Comparison of ENCODE assay signal across 28 cellular contexts in genomic region chr6:125828476-125829039, GRCh38. TPM values are rescaled to one million over a fixed set of nuclear protein-coding genes. Genes with fewer than 3 reads are reported as not detected.
DNase-seq lines count a peak whose midpoint lies in the region; ATAC-seq and TF ChIP-seq lines count a peak whose summit lies in the region.
"Had no signal": no experiment of that assay in that cellular context is flagged by ENCODE, and none has a peak within 500 bp of the region (broad histone marks: within the 10 kb centered on the region; RNA-seq: fewer than 3 reads in every experiment).

No MANE protein-coding gene starts in this region.

- H3K4me1 ChIP-seq in HEK293 (ENCODE audit: control insufficient read depth, insufficient read depth, low read length) (peaks cover 3% of the 10 kb centered on the region; the same call in 1 of the 2 replicates), spleen (peaks cover 14 to 63% (median 52%) of the 10 kb centered on the region in 6 donors)
- H3K4me1 ChIP-seq: Caco-2, HAP-1 had no signal

- whole genome bisulfite sequencing in spleen, 5 donors: 90 to 95% (median 92%) methylated on average over 2 of the region's 2 CpGs

- H3K27ac ChIP-seq in HEK293 (ENCODE audit: extremely low read depth, low read depth, low read length) (no peak overlapping the region), spleen (peak overlapping the region in 5 of 8 donors; percentile 16 to 83 (median 53))
- H3K27ac ChIP-seq: cardiac muscle cell, hepatocyte, PC-9, stomach, tibial artery had no signal

- peaks cover 28% of the 10 kb centered on the region for H3K36me3 Mint-ChIP-seq in activated CD4-positive, alpha-beta T cell treated with anti-CD3 and anti-CD28 coated beads, Interleukin-2, amount 10 ng/mL, durations not matched to agents 7 days and 5 days (ENCODE audit: low read depth)
- peaks cover 12% of the 10 kb centered on the region for H3K36me3 Mint-ChIP-seq in effector memory CD8-positive, alpha-beta T cell (ENCODE audit: insufficient read depth)
- H3K36me3 Mint-ChIP-seq: WTC11 had no signal

- no peaks in the 10 kb centered on the region for H3K9me3 ChIP-seq in HEK293 (ENCODE audit: control insufficient read depth, insufficient read depth, low read depth, low read length)
- H3K9me3 ChIP-seq in spleen: no peaks in the 10 kb centered on the region
- H3K9me3 ChIP-seq: Caco-2, HAP-1, stomach, tibial artery had no signal

- no peak for TF ChIP-seq POLR2A in spleen (IDR thresholded peaks at IDR 0.05)

- H3K4me3 ChIP-seq in HEK293 (ENCODE audit: low read depth, low read length): no peak overlapping the region
- no peak overlapping the region for H3K4me3 ChIP-seq in spleen
- H3K4me3 ChIP-seq: cardiac muscle cell, HAP-1, hepatocyte, PC-9, skin epidermis, stomach, tibial artery had no signal

- no peak for ATAC-seq in effector memory CD8-positive, alpha-beta T cell (replicated peaks)
- ATAC-seq: WTC11 had no signal

- no peak for TF ChIP-seq CTCF in HEK293 (tag by site-specific recombination; IDR thresholded peaks at IDR 0.05)
- no peak for TF ChIP-seq CTCF in spleen (IDR thresholded peaks at IDR 0.05 in 8 of 11, conservative IDR thresholded peaks at IDR 0.05 in 3 of 11)

- no peak for DNase-seq in activated CD4-positive, alpha-beta T cell treated with anti-CD3 and anti-CD28 coated beads, Interleukin-2, amount 10 ng/mL, durations not matched to agents 7 days and 5 days
- no peak for DNase-seq in activated CD4-positive, alpha-beta T cell treated with anti-CD3 and anti-CD28 coated beads for 48 hours
- no peak for DNase-seq in effector memory CD8-positive, alpha-beta T cell
- DNase-seq in spleen (no peak), NOMO-1 treated with dmso at 0.1 percent for 144 hours (lab: John Stamatoyannopoulos, UW; ENCODE audit: unreplicated experiment) (no peak)
- DNase-seq in activated effector memory CD4-positive, alpha-beta T cell treated with anti-CD3 and anti-CD28 coated beads, Interleukin-2, amount 50 U/mL, for 16 hours: no peak
- DNase-seq: activated CD4-positive, alpha-beta T cell treated with anti-CD3 and anti-CD28 coated beads, Interleukin-2, amount 50 U/mL, for 48 hours; activated CD8-positive, alpha-beta memory T cell treated with anti-CD3 and anti-CD28 coated beads, Interleukin-2, amount 50 U/mL, for 4 hours; activated naive CD4-positive, alpha-beta T cell treated with anti-CD3 and anti-CD28 coated beads, Interleukin-2, amount 50 U/mL, for 16 hours; aorta; Caco-2; cortex of kidney; NK-92 treated with Interleukin-12 subunit alpha and Interleukin-12 subunit beta, amount 100 ng/mL, for 24 hours; PC-9; SHP77; stimulated activated CD8-positive, alpha-beta memory T cell treated with anti-CD3 and anti-CD28 coated beads, Interleukin-4, amount 100 ng/mL, for 48 hours; stomach; tibial artery had no signal

- H3K27ac Mint-ChIP-seq in activated CD4-positive, alpha-beta T cell treated with anti-CD3 and anti-CD28 coated beads, Interleukin-2, amount 10 ng/mL, durations not matched to agents 7 days and 5 days: peak overlapping the region; percentile 26
- H3K27ac Mint-ChIP-seq in effector memory CD8-positive, alpha-beta T cell: peak overlapping the region; percentile 1 to 52
- H3K27ac Mint-ChIP-seq: B cell, IgD-negative memory B cell, nephron, WTC11 had no signal

- intact Hi-C loops in spleen (cut with DNase I; ENCODE audit: low total_unique reads): no loop called here

- H3K4me3 Mint-ChIP-seq in activated CD4-positive, alpha-beta T cell treated with anti-CD3 and anti-CD28 coated beads, Interleukin-2, amount 10 ng/mL, durations not matched to agents 7 days and 5 days: no peak overlapping the region
- no peak overlapping the region for H3K4me3 Mint-ChIP-seq in effector memory CD8-positive, alpha-beta T cell
- H3K4me3 Mint-ChIP-seq: activated T-helper 1 cell treated with anti-CD3 and anti-CD28 coated beads, Interleukin-12 subunit alpha, Interleukin-12 subunit beta, Interleukin-2, Interleukin-4 antibody, amounts not matched to agents 30 ng/mL and 10 ng/mL and 1 ng/mL, durations not matched to agents 14 hours and 24 hours and 36 hours; B cell; nephron; WTC11 had no signal

- H3K4me1 Mint-ChIP-seq in activated CD4-positive, alpha-beta T cell treated with anti-CD3 and anti-CD28 coated beads, Interleukin-2, amount 10 ng/mL, durations not matched to agents 7 days and 5 days: peaks cover 64% of the 10 kb centered on the region
- H3K4me1 Mint-ChIP-seq in effector memory CD8-positive, alpha-beta T cell (ENCODE audit: low read depth in 2 of 2): peaks cover 42 to 45% of the 10 kb centered on the region in 2 donors
- H3K4me1 Mint-ChIP-seq: nephron had no signal

- no peaks in the 10 kb centered on the region for H3K27me3 ChIP-seq in spleen (replicated peaks in 1 of 7)
- H3K27me3 ChIP-seq: cardiac muscle cell, hepatocyte, stomach, tibial artery had no signal

- CTCF ChIA-PET in activated CD4-positive, alpha-beta T cell treated with anti-CD3 and anti-CD28 coated beads, Interleukin-2, amount 10 ng/mL, durations not matched to agents 7 days and 5 days (lab: Charles Lee): interaction anchor here (1.4 kb wide), 1 partner anchor 38 kb away, joined by 6 read pairs; the partner anchor contains the start of gene NCOA7
- CTCF ChIA-PET in HEK293 (lab: Yijun Ruan, JAX): interaction anchor here (0.6 to 2.3 kb wide), 3 partner anchors 37 to 145 kb away, joined by 3 to 8 read pairs (median 3); no protein-coding TSS in a partner anchor

- H3K36me3 ChIP-seq in HEK293 (ENCODE audit: control insufficient read depth in 2 of 2, insufficient read depth in 1 of 2, low read length in 2 of 2): no peaks in the 10 kb centered on the region
- H3K36me3 ChIP-seq in spleen: peaks cover 0 to 4% (median 0%) of the 10 kb centered on the region in 6 donors
- H3K36me3 ChIP-seq: cardiac muscle cell, HAP-1, stomach, tibial artery had no signal

- H3K27me3 Mint-ChIP-seq in activated CD4-positive, alpha-beta T cell treated with anti-CD3 and anti-CD28 coated beads, Interleukin-2, amount 10 ng/mL, durations not matched to agents 7 days and 5 days: no peaks in the 10 kb centered on the region
- H3K27me3 Mint-ChIP-seq in effector memory CD8-positive, alpha-beta T cell: no peaks in the 10 kb centered on the region
- H3K27me3 Mint-ChIP-seq: B cell, IgD-negative memory B cell had no signal

- POLR2A ChIA-PET in activated CD4-positive, alpha-beta T cell treated with anti-CD3 and anti-CD28 coated beads, Interleukin-2, amount 10 ng/mL, durations not matched to agents 7 days and 5 days (lab: Charles Lee): no interaction called here
- POLR2A ChIA-PET in HEK293 (lab: Yijun Ruan, JAX): interaction anchor here (1.3 kb wide), 1 partner anchor 38 kb away, joined by 3 read pairs; the partner anchor contains the start of gene NCOA7

- peaks cover 3% of the 10 kb centered on the region for H3K9me3 Mint-ChIP-seq in activated CD4-positive, alpha-beta T cell treated with anti-CD3 and anti-CD28 coated beads, Interleukin-2, amount 10 ng/mL, durations not matched to agents 7 days and 5 days
- no peaks in the 10 kb centered on the region for H3K9me3 Mint-ChIP-seq in effector memory CD8-positive, alpha-beta T cell
- H3K9me3 Mint-ChIP-seq: activated T-helper 1 cell treated with anti-CD3 and anti-CD28 coated beads, Interleukin-12 subunit alpha, Interleukin-12 subunit beta, Interleukin-2, Interleukin-4 antibody, amounts not matched to agents 30 ng/mL and 10 ng/mL and 1 ng/mL, durations not matched to agents 14 hours and 24 hours and 36 hours; nephron had no signal

TF ChIP-seq in HEK293, 187 proteins besides CTCF, POLR2A, EP300 and RAD21 (continues in another document):
- TF ChIP-seq ZNF449 (tag by site-specific recombination; IDR thresholded peaks at IDR 0.05): no peak
- peak; percentile 94 for TF ChIP-seq PRDM6 (tag by site-specific recombination; IDR thresholded peaks at IDR 0.05)
- TF ChIP-seq ZNF335 (tag by site-specific recombination; conservative IDR thresholded peaks at IDR 0.05): peak; percentile 42
- TF ChIP-seq ZNF513 (tag by site-specific recombination; IDR thresholded peaks at IDR 0.05): peak; percentile 11; the same call in 1 of the 2 replicates
- TF ChIP-seq ZIC2 (tag by site-specific recombination; IDR thresholded peaks at IDR 0.05): peak; percentile 47

RNA-seq across cellular contexts. Expression of gene NCOA7, which starts 37.8 kb away (rescaled TPM):
- 10 to 100 TPM; 43.2 to 53.1 TPM for total RNA-seq in activated CD4-positive, alpha-beta T cell treated with anti-CD3 and anti-CD28 coated beads, Interleukin-2, amount 10 ng/mL, durations not matched to agents 7 days and 5 days
- 10 to 100 TPM; 27.9 to 84.3 (median 50.7) TPM for total RNA-seq in spleen
- polyA plus RNA-seq in spleen: 10 to 100 TPM; 11.8 to 18.2 (median 12.9) TPM
